17 cellular contexts compared by ENCODE assay signal in the genomic region with DNA sequence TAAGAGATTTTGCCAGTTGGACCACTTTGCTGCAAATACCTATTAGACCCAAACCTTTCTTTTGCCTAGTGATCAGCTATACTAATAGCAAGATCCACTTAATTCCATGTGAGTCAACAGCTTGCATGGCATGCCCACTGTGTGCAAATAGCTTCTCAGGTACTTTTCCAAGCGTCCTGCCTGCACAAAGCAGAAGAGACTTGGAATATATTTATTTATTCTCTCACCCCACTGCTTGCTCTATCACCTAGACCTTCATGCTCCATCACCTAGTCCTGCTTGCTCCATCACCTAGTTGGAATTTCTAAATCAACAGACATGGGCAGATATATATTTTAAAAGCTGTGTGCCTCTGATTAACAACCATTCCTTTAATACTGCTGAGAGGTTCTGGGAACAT. TPM values are rescaled to one million over a fixed set of nuclear protein-coding genes. Genes with fewer than 3 reads are reported as not detected.
DNase-seq lines count a peak whose midpoint lies in the region; ATAC-seq, FAIRE-seq and TF ChIP-seq lines count a peak whose summit lies in the region.
"Had no signal": no experiment of that assay in that cellular context is flagged by ENCODE, and none has a peak within 500 bp of the region (broad histone marks: within the 10 kb centered on the region; RNA-seq: fewer than 3 reads in every experiment).

No MANE protein-coding gene starts in this region.

- no peaks in the 10 kb centered on the region for H3K27me3 Mint-ChIP-seq in CD8-positive, alpha-beta T cell (ENCODE audit: low read depth)
- H3K27me3 Mint-ChIP-seq in glutamatergic neuron (ENCODE audit: unreplicated experiment) = no peaks in the 10 kb centered on the region

- H3K36me3 ChIP-seq in CD8-positive, alpha-beta T cell (ENCODE audit: insufficient read depth, low read length) = no peaks in the 10 kb centered on the region
- H3K36me3 ChIP-seq in adipocyte (ENCODE audit: control insufficient read depth, insufficient read depth, low read length, severe bottlenecking) (peaks cover 6% of the 10 kb centered on the region), neutrophil (peaks cover 4% of the 10 kb centered on the region), kidney (ENCODE audit: control insufficient read depth in 1 of 2, insufficient read depth in 2 of 2, low read length in 2 of 2) (no peaks in the 10 kb centered on the region)

- peaks cover 58% of the 10 kb centered on the region for H3K4me1 ChIP-seq in A549
- peaks cover 79% of the 10 kb centered on the region for H3K4me1 ChIP-seq in CD8-positive, alpha-beta T cell (ENCODE audit: insufficient read depth, low read length)
- H3K4me1 ChIP-seq in adipocyte (ENCODE audit: control insufficient read depth, insufficient read depth, low read length) = peaks cover 64% of the 10 kb centered on the region
- H3K4me1 ChIP-seq in neutrophil (ENCODE audit: control insufficient read depth in 1 of 2, insufficient read depth in 1 of 2, low read depth in 1 of 2, low read length in 1 of 2) = peaks cover 21 to 37% of the 10 kb centered on the region in 2 experiments
- H3K4me1 ChIP-seq in kidney (ENCODE audit: control insufficient read depth in 1 of 2, insufficient read depth in 1 of 2, low read depth in 1 of 2, low read length in 2 of 2) = peaks cover 2 to 14% of the 10 kb centered on the region in 2 donors
- H3K4me1 ChIP-seq: parathyroid adenoma had no signal

- peaks cover 69% of the 10 kb centered on the region for H3K36me3 Mint-ChIP-seq in CD8-positive, alpha-beta T cell
- no peaks in the 10 kb centered on the region for H3K36me3 Mint-ChIP-seq in glutamatergic neuron (ENCODE audit: unreplicated experiment)
- H3K36me3 Mint-ChIP-seq: WTC11 had no signal

- no peak for TF ChIP-seq EP300 in A549 (IDR thresholded peaks at IDR 0.05)

- 63% methylated on average over 1 of the region's 1 CpG for WGBS in A549 (ENCODE audit: missing lambda C conversion rate)

- intact Hi-C loops in CD8-positive, alpha-beta T cell (cut with DNase I, micrococcal nuclease) = loop anchor here in 1 of 2 experiments (5.0 to 10.0 kb wide), 3 partner anchors 34 to 242 kb away; no protein-coding TSS in a partner anchor
- intact Hi-C loops in kidney (cut with DNase I) = no loop called here

- H3K4me1 Mint-ChIP-seq in CD8-positive, alpha-beta T cell (ENCODE audit: low read depth) = peaks cover 81% of the 10 kb centered on the region
- peaks cover 23% of the 10 kb centered on the region for H3K4me1 Mint-ChIP-seq in glutamatergic neuron (ENCODE audit: low read depth, unreplicated experiment)

- no peaks in the 10 kb centered on the region for H3K9me3 ChIP-seq in A549
- H3K9me3 ChIP-seq in CD8-positive, alpha-beta T cell (ENCODE audit: low read length) = no peaks in the 10 kb centered on the region
- H3K9me3 ChIP-seq in adipocyte (ENCODE audit: control insufficient read depth, low read length) = no peaks in the 10 kb centered on the region
- H3K9me3 ChIP-seq in neutrophil = no peaks in the 10 kb centered on the region
- H3K9me3 ChIP-seq in kidney (ENCODE audit: control insufficient read depth in 1 of 2, low read length in 2 of 2) = no peaks in the 10 kb centered on the region

- POLR2A ChIA-PET in A549 (lab: Yijun Ruan, JAX) = no interaction called here
- POLR2A ChIA-PET in CD8-positive, alpha-beta T cell (lab: Charles Lee) = interaction anchor here (0.6 to 2.2 kb wide), 4 partner anchors 16 to 859 kb away, joined by 3 to 6 read pairs (median 4); no protein-coding TSS in a partner anchor

- peak overlapping the region; percentile 33 for H3K4me3 Mint-ChIP-seq in CD8-positive, alpha-beta T cell
- no peak overlapping the region for H3K4me3 Mint-ChIP-seq in glutamatergic neuron (ENCODE audit: unreplicated experiment)
- H3K4me3 Mint-ChIP-seq: H9, WTC11 had no signal

- no peak overlapping the region for H3K4me3 ChIP-seq in A549
- no peak overlapping the region for H3K4me3 ChIP-seq in CD8-positive, alpha-beta T cell (ENCODE audit: low read depth, low read length)
- H3K4me3 ChIP-seq in adipocyte (ENCODE audit: low read length) = no peak overlapping the region
- H3K4me3 ChIP-seq in neutrophil (ENCODE audit: low read depth in 1 of 2, low read length in 1 of 2) = no peak overlapping the region
- H3K4me3 ChIP-seq in kidney (ENCODE audit: low read length in 2 of 2) = no peak overlapping the region

- no peak for FAIRE-seq in A549 (lab: Jason Lieb, UNC)
- FAIRE-seq in kidney (lab: Jason Lieb, UNC) = no peak
- FAIRE-seq: bronchial epithelial cell had no signal

- no peak for TF ChIP-seq RAD21 in A549 (conservative IDR thresholded peaks at IDR 0.05 in 1 of 2, IDR thresholded peaks at IDR 0.05 in 1 of 2)

- H3K27ac ChIP-seq in A549 (no peak overlapping the region), neutrophil (peak overlapping the region; percentile 54), kidney (ENCODE audit: low read depth in 2 of 2, low read length in 2 of 2) (no peak overlapping the region)
- H3K27ac ChIP-seq in CD8-positive, alpha-beta T cell (ENCODE audit: low read depth, low read length) = no peak overlapping the region
- H3K27ac ChIP-seq: parathyroid adenoma had no signal

- peak overlapping the region; percentile 54 for H3K9ac ChIP-seq in adipocyte (ENCODE audit: low read length)
- no peak overlapping the region for H3K9ac ChIP-seq in kidney (ENCODE audit: low read length in 2 of 2)
- H3K9ac ChIP-seq: parathyroid adenoma had no signal

- H3K27me3 ChIP-seq in CD8-positive, alpha-beta T cell (ENCODE audit: insufficient read depth, low read length) = no peaks in the 10 kb centered on the region
- no peaks in the 10 kb centered on the region for H3K27me3 ChIP-seq in adipocyte (replicated peaks; ENCODE audit: control insufficient read depth, insufficient read depth, low read length)
- no peaks in the 10 kb centered on the region for H3K27me3 ChIP-seq in neutrophil

- TF ChIP-seq CTCF in A549 (IDR thresholded peaks at IDR 0.05) (no peak), neutrophil (IDR thresholded peaks at IDR 0.05) (no peak), glutamatergic neuron (IDR thresholded peaks at IDR 0.05; ENCODE audit: partially characterized antibody, unreplicated experiment) (no peak), kidney (IDR thresholded peaks at IDR 0.05; ENCODE audit: borderline replicate concordance, extremely low read depth, insufficient read depth) (no peak)
- no peak for TF ChIP-seq CTCF in CD8-positive, alpha-beta T cell (IDR thresholded peaks at IDR 0.05)

- H3K4me2 ChIP-seq in A549 = peak overlapping the region; percentile 12; the same call in 2 of the 3 replicates

- H3K27ac Mint-ChIP-seq in CD8-positive, alpha-beta T cell = peak overlapping the region; percentile 82
- no peak overlapping the region for H3K27ac Mint-ChIP-seq in glutamatergic neuron (ENCODE audit: unreplicated experiment)
- H3K27ac Mint-ChIP-seq: WTC11 had no signal

- TF ChIP-seq POLR2A in A549 (IDR thresholded peaks at IDR 0.05; ENCODE audit: low read length) = no peak

- CTCF ChIA-PET in A549 (lab: Yijun Ruan, JAX) = no interaction called here
- CTCF ChIA-PET in CD8-positive, alpha-beta T cell (lab: Charles Lee) = interaction anchor here (0.7 to 2.8 kb wide), 4 partner anchors 10 to 107 kb away, joined by 3 to 8 read pairs (median 4); no protein-coding TSS in a partner anchor

- DNase-seq in A549 (ENCODE audit: low read depth in 1 of 2, low spot score in 1 of 2) = no peak
- no peak for DNase-seq in CD8-positive, alpha-beta T cell
- DNase-seq in adipocyte (ENCODE audit: low read depth) = no peak
- no peak for DNase-seq in glutamatergic neuron
- no peak for DNase-seq in midbrain (lab: John Stamatoyannopoulos, UW)
- DNase-seq in kidney = no peak
- DNase-seq: GF-D8; H9; hypothalamus; mesenchymal stem cell; stimulated activated CD4-positive, alpha-beta T cell treated with anti-CD3 and anti-CD28 coated beads, Interleukin-2, amount 100 ng/mL, for 48 hours had no signal

- H3K9me3 Mint-ChIP-seq in CD8-positive, alpha-beta T cell = no peaks in the 10 kb centered on the region
- H3K9me3 Mint-ChIP-seq in glutamatergic neuron (ENCODE audit: unreplicated experiment) = no peaks in the 10 kb centered on the region
- H3K9me3 Mint-ChIP-seq: H9, WTC11 had no signal

- ATAC-seq in A549 = peak in 1 of 2 experiments; percentile 21; a peak in 3 of 6 replicates
- no peak for ATAC-seq in CD8-positive, alpha-beta T cell
- no peak for ATAC-seq in GM21360 (IDR thresholded peaks at IDR 0.05; ENCODE audit: unreplicated experiment)
- ATAC-seq: SK-N-SH treated with all-trans-retinoic acid at 6 μM for 48 hours, WTC11 had no signal

TF ChIP-seq in A549, 52 proteins besides CTCF, POLR2A, EP300 and RAD21 (continues in another document):
- TF ChIP-seq KDM5A (IDR thresholded peaks at IDR 0.05) (no peak), ATOH8 (CRISPR knock-in tag; IDR thresholded peaks at IDR 0.05; ENCODE audit: low read depth) (no peak), FOSB (CRISPR knock-in tag; IDR thresholded peaks at IDR 0.05) (no peak)
- TF ChIP-seq, protein P1, sequence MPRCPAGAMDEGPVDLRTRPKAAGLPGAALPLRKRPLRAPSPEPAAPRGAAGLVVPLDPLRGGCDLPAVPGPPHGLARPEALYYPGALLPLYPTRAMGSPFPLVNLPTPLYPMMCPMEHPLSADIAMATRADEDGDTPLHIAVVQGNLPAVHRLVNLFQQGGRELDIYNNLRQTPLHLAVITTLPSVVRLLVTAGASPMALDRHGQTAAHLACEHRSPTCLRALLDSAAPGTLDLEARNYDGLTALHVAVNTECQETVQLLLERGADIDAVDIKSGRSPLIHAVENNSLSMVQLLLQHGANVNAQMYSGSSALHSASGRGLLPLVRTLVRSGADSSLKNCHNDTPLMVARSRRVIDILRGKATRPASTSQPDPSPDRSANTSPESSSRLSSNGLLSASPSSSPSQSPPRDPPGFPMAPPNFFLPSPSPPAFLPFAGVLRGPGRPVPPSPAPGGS (IDR thresholded peaks at IDR 0.05) = no peak

RNA-seq across cellular contexts. Expression of gene MBNL1, which starts 47.6 kb away (rescaled TPM):
- polyA plus RNA-seq in A549 (2011; rRNA removed) = 92.5 and 114 TPM in 2 replicates
- 38.1 and 53.4 TPM in 2 replicates for polyA plus RNA-seq in A549 (2012; cell fraction: cytosol; rRNA removed)
- polyA plus RNA-seq in A549 (2012; cell fraction: nucleus; rRNA removed) = 23.1 and 23.7 TPM in 2 replicates
- 59.6 to 60.5 TPM (median 59.9 TPM) in 3 replicates for polyA plus RNA-seq in A549 (2017; fragmentation: RNase III; extraction: RNeasy Plus Mini Kit Qiagen cat#74134 plus additional on column Dnase treatment)
- 330 and 339 TPM in 2 replicates for polyA minus RNA-seq in A549 (2011; rRNA and poly(A)+ RNA removed)
- total RNA-seq in CD8-positive, alpha-beta T cell = 100 to 1,000 TPM; 515 to 529 TPM
- 36.6 TPM for total RNA-seq in glutamatergic neuron (ENCODE audit: unreplicated experiment)
- total RNA-seq in kidney = 167 TPM
- polyA plus RNA-seq in kidney (ENCODE audit: insufficient read depth, low read depth, low replicate concordance) = 22.0 TPM
